ENCODE assay signal across 21 cellular contexts in the genomic region with DNA sequence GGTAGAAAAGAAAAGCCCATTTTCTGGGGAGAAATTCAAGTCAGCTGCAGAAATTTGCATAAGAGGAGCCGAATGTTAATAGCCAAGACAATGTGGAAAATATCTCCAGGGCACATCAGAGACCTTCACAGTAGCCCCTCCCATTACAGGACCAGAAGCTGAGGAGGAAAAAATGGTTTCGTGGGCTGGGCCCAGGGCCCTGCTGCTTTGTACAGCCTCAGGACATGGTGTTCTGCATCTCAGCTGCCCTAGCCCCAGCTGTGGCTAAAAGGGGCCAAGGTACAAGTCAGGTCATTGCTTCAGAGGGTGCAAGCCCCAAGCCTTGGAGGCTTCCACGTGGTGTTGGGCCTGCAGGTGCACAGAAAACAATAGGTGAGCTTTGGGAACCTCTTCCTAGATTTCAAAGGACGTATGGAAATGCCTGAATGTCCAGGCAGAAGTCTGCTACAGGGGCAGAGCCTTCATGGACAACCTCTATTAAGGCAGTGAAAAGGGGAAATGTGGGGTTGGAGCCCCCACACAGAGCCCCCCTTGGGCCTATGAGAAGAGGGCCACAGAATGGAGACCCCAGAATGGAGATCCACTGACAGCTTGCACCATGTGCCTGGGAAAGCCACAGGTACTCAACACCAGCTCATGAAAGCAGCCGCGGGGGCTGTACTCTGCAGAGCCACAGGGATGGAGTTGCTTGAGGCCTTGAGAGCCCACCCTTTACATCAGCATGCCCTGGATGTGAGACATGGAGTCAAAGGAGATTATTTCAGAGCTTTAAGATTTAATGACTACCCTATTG.
DNase-seq lines count a peak whose midpoint lies in the region; ATAC-seq and TF ChIP-seq lines count a peak whose summit lies in the region.
"Had no signal": no experiment of that assay in that cellular context is flagged by ENCODE, and none has a peak within 500 bp of the region (broad histone marks: within the 10 kb centered on the region; RNA-seq: fewer than 3 reads in every experiment).

No MANE protein-coding gene starts in this region.

- H3K9me3 ChIP-seq in sigmoid colon: peaks cover 0 to 3% (median 0%) of the 10 kb centered on the region in 4 donors
- H3K9me3 ChIP-seq in CD4-positive, alpha-beta memory T cell (ENCODE audit: control insufficient read depth in 1 of 2, low read length in 2 of 2): no peaks in the 10 kb centered on the region

- H3K4me1 ChIP-seq in sigmoid colon: peaks cover 0 to 10% (median 7%) of the 10 kb centered on the region in 4 donors
- no peaks in the 10 kb centered on the region for H3K4me1 ChIP-seq in CD4-positive, alpha-beta memory T cell (ENCODE audit: insufficient read depth, low read length)

- H3K36me3 Mint-ChIP-seq in activated CD8-positive, alpha-beta memory T cell treated with anti-CD3 and anti-CD28 coated beads, Interleukin-2, amount 10 ng/mL, durations not matched to agents 7 days and 5 days: no peaks in the 10 kb centered on the region
- H3K36me3 Mint-ChIP-seq in CD14-positive monocyte (no peaks in the 10 kb centered on the region), WTC11 (peaks cover 22% of the 10 kb centered on the region)
- no peaks in the 10 kb centered on the region for H3K36me3 Mint-ChIP-seq in CD4-positive, alpha-beta memory T cell
- H3K36me3 Mint-ChIP-seq: CD4-positive, CD25-positive, alpha-beta regulatory T cell had no signal

- peaks cover 45% of the 10 kb centered on the region for H3K27me3 Mint-ChIP-seq in activated CD8-positive, alpha-beta memory T cell treated with anti-CD3 and anti-CD28 coated beads, Interleukin-2, amount 10 ng/mL, durations not matched to agents 7 days and 5 days
- H3K27me3 Mint-ChIP-seq in CD14-positive monocyte (ENCODE audit: low read depth in 3 of 3) (peaks cover 0 to 7% (median 3%) of the 10 kb centered on the region in 3 donors), WTC11 (ENCODE audit: low read depth) (peaks cover 5% of the 10 kb centered on the region)
- H3K27me3 Mint-ChIP-seq in CD4-positive, alpha-beta memory T cell: peaks cover 8 to 11% of the 10 kb centered on the region in 2 donors

- peaks cover 5% of the 10 kb centered on the region for H3K4me1 Mint-ChIP-seq in activated CD8-positive, alpha-beta memory T cell treated with anti-CD3 and anti-CD28 coated beads, Interleukin-2, amount 10 ng/mL, durations not matched to agents 7 days and 5 days
- no peaks in the 10 kb centered on the region for H3K4me1 Mint-ChIP-seq in CD14-positive monocyte
- peaks cover 10% of the 10 kb centered on the region for H3K4me1 Mint-ChIP-seq in WTC11
- H3K4me1 Mint-ChIP-seq in CD4-positive, alpha-beta memory T cell: peaks cover 0 to 3% (median 0%) of the 10 kb centered on the region in 4 donors
- H3K4me1 Mint-ChIP-seq: B cell had no signal

- H3K27me3 ChIP-seq in sigmoid colon: no peaks in the 10 kb centered on the region
- H3K27me3 ChIP-seq in CD4-positive, alpha-beta memory T cell (ENCODE audit: insufficient read depth, low read length): peaks cover 3% of the 10 kb centered on the region

- peak; percentile 12 for DNase-seq in activated CD8-positive, alpha-beta memory T cell treated with anti-CD3 and anti-CD28 coated beads, Interleukin-2, amount 50 U/mL, for 4 hours
- DNase-seq in activated CD8-positive, alpha-beta memory T cell treated with anti-CD3 and anti-CD28 coated beads, Interleukin-2, amount 10 ng/mL, durations not matched to agents 7 days and 5 days: no peak
- DNase-seq in CD14-positive monocyte (ENCODE audit: low spot score) (peak; percentile 11), WTC11 (ENCODE audit: low spot score) (peak; percentile 4), sigmoid colon (peak; percentile 34)
- no peak for DNase-seq in CD4-positive, alpha-beta memory T cell
- DNase-seq: Calu3; CD4-positive, CD25-positive, alpha-beta regulatory T cell; NCI-H1105 treated with DMSO at 0.1 percent for 48 hours; NCI-H1694; NCI-H510A treated with DMSO at 0.1 percent for 48 hours; NCI-H774; OCI-M1; RPMI8226; SIG-M5 had no signal

- intact Hi-C loops in CD14-positive monocyte (cut with micrococcal nuclease): no loop called here
- intact Hi-C loops in sigmoid colon (cut with DNase I): no loop called here
- intact Hi-C loops in CD4-positive, alpha-beta memory T cell (cut with micrococcal nuclease): no loop called here

- no peak for TF ChIP-seq POLR2A in sigmoid colon (IDR thresholded peaks at IDR 0.05)

- TF ChIP-seq CTCF in CD14-positive monocyte (IDR thresholded peaks at IDR 0.05) (no peak), WTC11 (IDR thresholded peaks at IDR 0.05) (no peak), sigmoid colon (IDR thresholded peaks at IDR 0.05) (no peak)

- no peak for TF ChIP-seq EP300 in sigmoid colon (IDR thresholded peaks at IDR 0.05)

- H3K27ac ChIP-seq in sigmoid colon: no peak overlapping the region
- no peak overlapping the region for H3K27ac ChIP-seq in CD4-positive, alpha-beta memory T cell (ENCODE audit: low read depth, low read length)

- H3K9me3 Mint-ChIP-seq in activated CD8-positive, alpha-beta memory T cell treated with anti-CD3 and anti-CD28 coated beads, Interleukin-2, amount 10 ng/mL, durations not matched to agents 7 days and 5 days (ENCODE audit: low read depth): no peaks in the 10 kb centered on the region
- peaks cover 0 to 3% (median 0%) of the 10 kb centered on the region in 7 donors for H3K9me3 Mint-ChIP-seq in CD14-positive monocyte
- peaks cover 32% of the 10 kb centered on the region for H3K9me3 Mint-ChIP-seq in WTC11
- peaks cover 0 to 12% (median 7%) of the 10 kb centered on the region in 8 donors for H3K9me3 Mint-ChIP-seq in CD4-positive, alpha-beta memory T cell

- CTCF ChIA-PET in activated CD8-positive, alpha-beta memory T cell treated with anti-CD3 and anti-CD28 coated beads, Interleukin-2, amount 10 ng/mL, durations not matched to agents 7 days and 5 days (lab: Charles Lee): no interaction called here
- CTCF ChIA-PET in WTC11 (lab: Charles Lee): interaction anchor here (1.5 kb wide), 1 partner anchor 82 kb away, joined by 5 read pairs; no protein-coding TSS in a partner anchor
- CTCF ChIA-PET in CD4-positive, alpha-beta memory T cell (lab: Charles Lee; ENCODE audit: partially characterized antibody): no interaction called here

- 80 to 88% methylated on average over 6 of the region's 6 CpGs for WGBS in sigmoid colon, 2 donors

- no peaks in the 10 kb centered on the region for H3K36me3 ChIP-seq in sigmoid colon
- no peaks in the 10 kb centered on the region for H3K36me3 ChIP-seq in CD4-positive, alpha-beta memory T cell (ENCODE audit: insufficient read depth, low read length)

- H3K27ac Mint-ChIP-seq in activated CD8-positive, alpha-beta memory T cell treated with anti-CD3 and anti-CD28 coated beads, Interleukin-2, amount 10 ng/mL, durations not matched to agents 7 days and 5 days: no peak overlapping the region
- no peak overlapping the region for H3K27ac Mint-ChIP-seq in CD14-positive monocyte
- H3K27ac Mint-ChIP-seq in WTC11: no peak overlapping the region
- H3K27ac Mint-ChIP-seq in CD4-positive, alpha-beta memory T cell: no peak overlapping the region
- H3K27ac Mint-ChIP-seq: B cell; CD4-positive, CD25-positive, alpha-beta regulatory T cell; GM23338 had no signal

- H3K4me3 ChIP-seq in sigmoid colon: no peak overlapping the region
- no peak overlapping the region for H3K4me3 ChIP-seq in CD4-positive, alpha-beta memory T cell (ENCODE audit: low read length in 2 of 2)
- H3K4me3 ChIP-seq: GM23338 had no signal

- H3K4me3 Mint-ChIP-seq in activated CD8-positive, alpha-beta memory T cell treated with anti-CD3 and anti-CD28 coated beads, Interleukin-2, amount 10 ng/mL, durations not matched to agents 7 days and 5 days: no peak overlapping the region
- H3K4me3 Mint-ChIP-seq in CD14-positive monocyte (no peak overlapping the region), WTC11 (no peak overlapping the region)
- H3K4me3 Mint-ChIP-seq in CD4-positive, alpha-beta memory T cell: no peak overlapping the region
- H3K4me3 Mint-ChIP-seq: B cell; CD4-positive, CD25-positive, alpha-beta regulatory T cell; GM23338 had no signal

- POLR2A ChIA-PET in WTC11 (lab: Charles Lee): no interaction called here
- POLR2A ChIA-PET in CD4-positive, alpha-beta memory T cell (lab: Charles Lee; ENCODE audit: partially characterized antibody): no interaction called here

- ATAC-seq in activated CD8-positive, alpha-beta memory T cell treated with anti-CD3 and anti-CD28 coated beads, Interleukin-2, amount 10 ng/mL, durations not matched to agents 7 days and 5 days: no peak
- ATAC-seq in WTC11 (no peak), HG03095 (IDR thresholded peaks at IDR 0.05; ENCODE audit: unreplicated experiment) (no peak), GM18520 (IDR thresholded peaks at IDR 0.05; ENCODE audit: unreplicated experiment) (no peak)
- ATAC-seq: GM23338, HCT116, HepG2 had no signal

TF ChIP-seq in WTC11, 78 proteins besides CTCF, POLR2A, EP300 and RAD21 (continues in another document):
- TF ChIP-seq, protein P1, sequence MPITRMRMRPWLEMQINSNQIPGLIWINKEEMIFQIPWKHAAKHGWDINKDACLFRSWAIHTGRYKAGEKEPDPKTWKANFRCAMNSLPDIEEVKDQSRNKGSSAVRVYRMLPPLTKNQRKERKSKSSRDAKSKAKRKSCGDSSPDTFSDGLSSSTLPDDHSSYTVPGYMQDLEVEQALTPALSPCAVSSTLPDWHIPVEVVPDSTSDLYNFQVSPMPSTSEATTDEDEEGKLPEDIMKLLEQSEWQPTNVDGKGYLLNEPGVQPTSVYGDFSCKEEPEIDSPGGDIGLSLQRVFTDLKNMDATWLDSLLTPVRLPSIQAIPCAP (CRISPR knock-in tag; IDR thresholded peaks at IDR 0.05): no peak
- TF ChIP-seq CREM (CRISPR knock-in tag; IDR thresholded peaks at IDR 0.05) (no peak), ZNF232 (CRISPR knock-in tag; IDR thresholded peaks at IDR 0.05) (no peak), ZNF219 (CRISPR knock-in tag; IDR thresholded peaks at IDR 0.05; ENCODE audit: borderline replicate concordance) (no peak), ZNF423 (CRISPR knock-in tag; IDR thresholded peaks at IDR 0.05) (no peak), MXD4 (CRISPR knock-in tag; IDR thresholded peaks at IDR 0.05; ENCODE audit: borderline replicate concordance) (no peak)
- TF ChIP-seq, protein P2, sequence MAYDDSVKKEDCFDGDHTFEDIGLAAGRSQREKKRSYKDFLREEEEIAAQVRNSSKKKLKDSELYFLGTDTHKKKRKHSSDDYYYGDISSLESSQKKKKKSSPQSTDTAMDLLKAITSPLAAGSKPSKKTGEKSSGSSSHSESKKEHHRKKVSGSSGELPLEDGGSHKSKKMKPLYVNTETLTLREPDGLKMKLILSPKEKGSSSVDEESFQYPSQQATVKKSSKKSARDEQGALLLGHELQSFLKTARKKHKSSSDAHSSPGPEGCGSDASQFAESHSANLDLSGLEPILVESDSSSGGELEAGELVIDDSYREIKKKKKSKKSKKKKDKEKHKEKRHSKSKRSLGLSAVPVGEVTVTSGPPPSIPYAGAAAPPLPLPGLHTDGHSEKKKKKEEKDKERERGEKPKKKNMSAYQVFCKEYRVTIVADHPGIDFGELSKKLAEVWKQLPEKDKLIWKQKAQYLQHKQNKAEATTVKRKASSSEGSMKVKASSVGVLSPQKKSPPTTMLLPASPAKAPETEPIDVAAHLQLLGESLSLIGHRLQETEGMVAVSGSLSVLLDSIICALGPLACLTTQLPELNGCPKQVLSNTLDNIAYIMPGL (CRISPR knock-in tag; IDR thresholded peaks at IDR 0.05): no peak

Comparison
In these comparisons a context has a peak if more than half of its experiments do, and no peak if none do; other contexts are left out.
1. DNase-seq: peak in activated CD8-positive, alpha-beta memory T cell treated with anti-CD3 and anti-CD28 coated beads, Interleukin-2, amount 50 U/mL, for 4 hours (single experiment), CD14-positive monocyte (single experiment), WTC11 (single experiment) and sigmoid colon (single experiment); none in activated CD8-positive, alpha-beta memory T cell treated with anti-CD3 and anti-CD28 coated beads, Interleukin-2, amount 10 ng/mL, durations not matched to agents 7 days and 5 days (single experiment) and CD4-positive, alpha-beta memory T cell (0 of 5).